In genomic region chr1:17687125-17687524, GRCh38 we compare ENCODE assay signal across 19 cellular contexts.
"Had no signal": no experiment of that assay in that cellular context is flagged by ENCODE, and none has a peak within 500 bp of the region (broad histone marks: within the 10 kb centered on the region; RNA-seq: fewer than 3 reads in every experiment).

No MANE protein-coding gene starts in this region.

- DNase-seq: activated CD4-positive, alpha-beta T cell treated with anti-CD3 and anti-CD28 coated beads for 4 hours; activated CD4-positive, alpha-beta T cell treated with anti-CD3 and anti-CD28 coated beads, Interleukin-2, amount 50 U/mL, for 48 hours; activated CD4-positive, CD25-positive, alpha-beta regulatory T cell; activated CD8-positive, alpha-beta memory T cell treated with anti-CD3 and anti-CD28 coated beads, Interleukin-2, amount 50 U/mL, for 48 hours; activated naive CD4-positive, alpha-beta T cell; activated T-cell treated with anti-CD3 and anti-CD28 coated beads, Interleukin-2, amount 50 U/mL, for 4 hours; adrenal gland; central memory CD4-positive, alpha-beta T cell; dermis blood vessel endothelial cell; effector memory CD4-positive, alpha-beta T cell; foreskin keratinocyte; left ventricle myocardium inferior; natural killer cell; stimulated activated CD4-positive, alpha-beta T cell treated with anti-CD3 and anti-CD28 coated beads, Interleukin-12 subunit alpha, Interleukin-12 subunit beta, amount 100 ng/mL, for 4 hours; stimulated activated CD4-positive, alpha-beta T cell treated with anti-CD3 and anti-CD28 coated beads, Interleukin-4, amount 100 ng/mL, for 4 hours; stimulated activated naive CD8-positive, alpha-beta T cell treated with anti-CD3 and anti-CD28 coated beads, Interleukin-15, Interleukin-2, amounts not matched to agents 100 U/mL and 50 U/mL, for 24 hours; T1000; tibial artery had no signal

- H3K27ac ChIP-seq: adrenal gland, foreskin keratinocyte, left ventricle myocardium inferior had no signal

- H3K4me1 ChIP-seq: adrenal gland had no signal

- H3K27me3 ChIP-seq: adrenal gland, ascending aorta, foreskin keratinocyte, tibial artery had no signal

- H3K4me3 ChIP-seq: adrenal gland, ascending aorta, left ventricle myocardium inferior, tibial artery had no signal

- H3K9me3 ChIP-seq: adrenal gland, ascending aorta, left ventricle myocardium inferior, tibial artery had no signal

- ATAC-seq: activated T-cell treated with anti-CD3 and anti-CD28 coated beads, Interleukin-2, amount 50 U/mL, for 4 hours; foreskin keratinocyte; natural killer cell; stimulated activated naive CD8-positive, alpha-beta T cell treated with anti-CD3 and anti-CD28 coated beads, Interleukin-15, Interleukin-2, amounts not matched to agents 100 U/mL and 50 U/mL, for 24 hours had no signal
